8 cellular contexts compared by ENCODE assay signal in genomic region chr16:3690470-3690918, GRCh38. TPM values are rescaled to one million over a fixed set of nuclear protein-coding genes. Genes with fewer than 3 reads are reported as not detected.
A peak's percentile ranks its signal among the peaks of the same experiment; 100 is the strongest.
DNase-seq lines count a peak whose midpoint lies in the region; ATAC-seq and TF ChIP-seq lines count a peak whose summit lies in the region.

No MANE protein-coding gene starts in this region.

- H3K4me1 Mint-ChIP-seq in neural progenitor cell = peaks cover 7% of the 10 kb centered on the region

- H3K36me3 Mint-ChIP-seq in neural progenitor cell = peaks cover 8% of the 10 kb centered on the region

- H3K4me3 Mint-ChIP-seq in neural progenitor cell = peak overlapping the region; percentile 17

- H3K4me3 ChIP-seq in LNCaP clone FGC (ENCODE audit: low read depth, low read length) (no peak overlapping the region), fibroblast of villous mesenchyme (ENCODE audit: low read depth, low read length) (peak overlapping the region; percentile 42), neural progenitor cell (no peak overlapping the region)

- H3F3A ChIP-seq in neural progenitor cell (ENCODE audit: low read depth) = no peaks in the 10 kb centered on the region

- peaks cover 5% of the 10 kb centered on the region for H3K79me2 ChIP-seq in neural progenitor cell (ENCODE audit: low read depth)

- ATAC-seq in stimulated activated naive CD8-positive, alpha-beta T cell treated with anti-CD3 and anti-CD28 coated beads, Interleukin-15, Interleukin-2, amounts not matched to agents 100 U/mL and 50 U/mL, for 24 hours = peak; percentile 95

- no peaks in the 10 kb centered on the region for H3K36me3 ChIP-seq in neural progenitor cell

- DNase-seq in AG08396 (ENCODE audit: low spot score) (peak; percentile 95), GM19240 (ENCODE audit: insufficient read length, low spot score) (peak; percentile 80), LNCaP clone FGC (ENCODE audit: low read depth) (peak; percentile 27), SHP77 treated with DMSO at 0.1 percent for 48 hours (lab: John Stamatoyannopoulos, UW) (peak; percentile 2), activated gamma-delta T cell (lab: John Stamatoyannopoulos, UW) (peak; percentile 59), fibroblast of villous mesenchyme (ENCODE audit: low read depth) (peak; percentile 96), neural progenitor cell (ENCODE audit: low spot score) (peak; percentile 84)
- DNase-seq in stimulated activated naive CD8-positive, alpha-beta T cell treated with anti-CD3 and anti-CD28 coated beads, Interleukin-15, Interleukin-2, amounts not matched to agents 100 U/mL and 50 U/mL, for 24 hours = peak; percentile 88

- no peak overlapping the region for H3K4me2 ChIP-seq in neural progenitor cell

- no peaks in the 10 kb centered on the region for H3K4me1 ChIP-seq in neural progenitor cell

- H2AFZ ChIP-seq in neural progenitor cell (replicated peaks) = no peak overlapping the region

- H3K9ac ChIP-seq in neural progenitor cell = no peak overlapping the region

- H3K27ac ChIP-seq in neural progenitor cell = no peak overlapping the region

- no peaks in the 10 kb centered on the region for H3K27me3 ChIP-seq in neural progenitor cell

- peaks cover 20% of the 10 kb centered on the region for H4K20me1 ChIP-seq in neural progenitor cell (ENCODE audit: low read depth)

- TF ChIP-seq CTCF in LNCaP clone FGC (IDR thresholded peaks at IDR 0.05; ENCODE audit: control insufficient read depth, extremely low read depth, insufficient read depth) = peak; percentile 84
- peak; percentile 84 for TF ChIP-seq CTCF in fibroblast of villous mesenchyme (IDR thresholded peaks at IDR 0.05; ENCODE audit: insufficient read depth, low read depth, low read length)
- TF ChIP-seq CTCF in neural progenitor cell (IDR thresholded peaks at IDR 0.05) = peak; percentile 87

- H3K9me3 ChIP-seq in neural progenitor cell (ENCODE audit: low read depth) = no peaks in the 10 kb centered on the region

- no peaks in the 10 kb centered on the region for H3K9me3 Mint-ChIP-seq in neural progenitor cell

- no peaks in the 10 kb centered on the region for H3K27me3 Mint-ChIP-seq in neural progenitor cell (ENCODE audit: insufficient read depth, low read depth)

- H3K27ac Mint-ChIP-seq in neural progenitor cell = peak overlapping the region; percentile 31

RNA-seq across cellular contexts. Expression of gene TRAP1, which starts 26.8 kb away (rescaled TPM):
- total RNA-seq in fibroblast of villous mesenchyme = 59.6 and 63.8 TPM in 2 replicates
- total RNA-seq in neural progenitor cell (ENCODE audit: low replicate concordance) = 119 and 150 TPM in 2 replicates

RNA-seq across cellular contexts. Expression of gene DNASE1, which starts 36.0 kb away (rescaled TPM):
- 10.3 and 16.4 TPM in 2 replicates for total RNA-seq in fibroblast of villous mesenchyme
- total RNA-seq in neural progenitor cell (ENCODE audit: low replicate concordance) = 22.8 and 33.0 TPM in 2 replicates

Comparison
In these comparisons a context has a peak if more than half of its experiments do, and no peak if none do; other contexts are left out.
1. DNase-seq: peak in every context shown above with its lines; median percentile 96 in fibroblast of villous mesenchyme; 95 in AG08396; 88 in stimulated activated naive CD8-positive, alpha-beta T cell treated with anti-CD3 and anti-CD28 coated beads, Interleukin-15, Interleukin-2, amounts not matched to agents 100 U/mL and 50 U/mL, for 24 hours; 84 in neural progenitor cell; 80 in GM19240; 59 in activated gamma-delta T cell; 27 in LNCaP clone FGC; 2 in SHP77 treated with DMSO at 0.1 percent for 48 hours.